Comparison of ENCODE assay signal across 32 cellular contexts in genomic region chr7:90984692-90985091, GRCh38.
"Had no signal": no experiment of that assay in that cellular context is flagged by ENCODE, and none has a peak within 500 bp of the region (broad histone marks: within the 10 kb centered on the region; RNA-seq: fewer than 3 reads in every experiment).

No MANE protein-coding gene starts in this region.

- H3K4me3 Mint-ChIP-seq: activated CD4-positive, alpha-beta memory T cell treated with anti-CD3 and anti-CD28 coated beads for 36 hours; activated CD4-positive, alpha-beta T cell treated with anti-CD3 and anti-CD28 coated beads for 36 hours; activated CD4-positive, alpha-beta T cell treated with anti-CD3 and anti-CD28 coated beads, Interleukin-2, amount 10 ng/mL, durations not matched to agents 24 days and 14 days; activated CD8-positive, alpha-beta memory T cell treated with anti-CD3 and anti-CD28 coated beads, Interleukin-2, amount 10 ng/mL, durations not matched to agents 7 days and 5 days; activated CD8-positive, alpha-beta T cell treated with anti-CD3 and anti-CD28 coated beads, Interleukin-2, amount 10 ng/mL, durations not matched to agents 7 days and 5 days; activated naive CD8-positive, alpha-beta T cell; activated T-helper 1 cell treated with anti-CD3 and anti-CD28 coated beads, Interleukin-12 subunit alpha, Interleukin-12 subunit beta, Interleukin-2, Interleukin-4 antibody, amounts not matched to agents 30 ng/mL and 10 ng/mL and 1 ng/mL, durations not matched to agents 14 hours and 24 hours and 36 hours; effector memory CD8-positive, alpha-beta T cell had no signal

- H3K9me3 ChIP-seq: body of pancreas, gastrocnemius medialis had no signal

- ATAC-seq: activated CD4-positive, alpha-beta T cell treated with anti-CD3 and anti-CD28 coated beads for 36 hours; activated CD8-positive, alpha-beta memory T cell treated with anti-CD3 and anti-CD28 coated beads, Interleukin-2, amount 10 ng/mL, durations not matched to agents 7 days and 5 days; activated CD8-positive, alpha-beta T cell treated with anti-CD3 and anti-CD28 coated beads, Interleukin-2, amount 10 ng/mL, durations not matched to agents 7 days and 5 days; body of pancreas; effector memory CD8-positive, alpha-beta T cell; foreskin keratinocyte; gastrocnemius medialis; heart left ventricle had no signal

- H3K36me3 ChIP-seq: esophagus muscularis mucosa, gastrocnemius medialis had no signal

- H3K36me3 Mint-ChIP-seq: activated CD4-positive, alpha-beta memory T cell treated with anti-CD3 and anti-CD28 coated beads for 36 hours; activated CD8-positive, alpha-beta memory T cell treated with anti-CD3 and anti-CD28 coated beads, Interleukin-2, amount 10 ng/mL, durations not matched to agents 7 days and 5 days; activated naive CD8-positive, alpha-beta T cell had no signal

- H3K4me1 ChIP-seq: esophagus muscularis mucosa, foreskin keratinocyte had no signal

- H3K27me3 ChIP-seq: body of pancreas, esophagus muscularis mucosa, foreskin keratinocyte, gastrocnemius medialis, heart left ventricle had no signal

- FAIRE-seq: colon had no signal

- H3K27me3 Mint-ChIP-seq: activated CD4-positive, alpha-beta memory T cell treated with anti-CD3 and anti-CD28 coated beads for 36 hours; activated CD4-positive, alpha-beta T cell treated with anti-CD3 and anti-CD28 coated beads for 36 hours; activated CD4-positive, alpha-beta T cell treated with anti-CD3 and anti-CD28 coated beads, Interleukin-2, amount 10 ng/mL, durations not matched to agents 24 days and 14 days; activated CD8-positive, alpha-beta memory T cell treated with anti-CD3 and anti-CD28 coated beads, Interleukin-2, amount 10 ng/mL, durations not matched to agents 7 days and 5 days; activated naive CD8-positive, alpha-beta T cell; effector memory CD8-positive, alpha-beta T cell had no signal

- H3K4me1 Mint-ChIP-seq: activated CD4-positive, alpha-beta T cell treated with anti-CD3 and anti-CD28 coated beads for 36 hours; activated CD4-positive, alpha-beta T cell treated with anti-CD3 and anti-CD28 coated beads, Interleukin-2, amount 10 ng/mL, durations not matched to agents 24 days and 14 days; activated CD8-positive, alpha-beta memory T cell treated with anti-CD3 and anti-CD28 coated beads, Interleukin-2, amount 10 ng/mL, durations not matched to agents 7 days and 5 days had no signal

- H3K27ac ChIP-seq: body of pancreas, esophagus muscularis mucosa, foreskin keratinocyte, gastrocnemius medialis, heart left ventricle had no signal

- H3K27ac Mint-ChIP-seq: activated CD4-positive, alpha-beta memory T cell treated with anti-CD3 and anti-CD28 coated beads for 36 hours; activated CD4-positive, alpha-beta T cell treated with anti-CD3 and anti-CD28 coated beads for 36 hours; activated CD4-positive, alpha-beta T cell treated with anti-CD3 and anti-CD28 coated beads, Interleukin-2, amount 10 ng/mL, durations not matched to agents 24 days and 14 days; activated CD8-positive, alpha-beta memory T cell treated with anti-CD3 and anti-CD28 coated beads, Interleukin-2, amount 10 ng/mL, durations not matched to agents 7 days and 5 days; activated CD8-positive, alpha-beta T cell treated with anti-CD3 and anti-CD28 coated beads, Interleukin-2, amount 10 ng/mL, durations not matched to agents 7 days and 5 days; activated naive CD8-positive, alpha-beta T cell; activated T-helper 1 cell treated with anti-CD3 and anti-CD28 coated beads, Interleukin-12 subunit alpha, Interleukin-12 subunit beta, Interleukin-2, Interleukin-4 antibody, amounts not matched to agents 30 ng/mL and 10 ng/mL and 1 ng/mL, durations not matched to agents 14 hours and 24 hours and 36 hours; activated T-helper 2 cell treated with anti-CD3 and anti-CD28 coated beads, Interferon-gamma antibody, Interleukin-2, Interleukin-4, amounts not matched to agents 10 μg/mL and 5 μg/mL and 100 μg/mL, durations not matched to agents 14 hours and 24 hours and 36 hours; effector memory CD8-positive, alpha-beta T cell had no signal

- H3K4me3 ChIP-seq: body of pancreas, esophagus muscularis mucosa, gastrocnemius medialis, heart left ventricle had no signal

- H3K9me3 Mint-ChIP-seq: activated T-helper 2 cell treated with anti-CD3 and anti-CD28 coated beads, Interferon-gamma antibody, Interleukin-2, Interleukin-4, amounts not matched to agents 10 μg/mL and 5 μg/mL and 100 μg/mL, durations not matched to agents 14 hours and 24 hours and 36 hours had no signal

- DNase-seq: activated CD4-positive, alpha-beta memory T cell treated with anti-CD3 and anti-CD28 coated beads for 36 hours; activated CD4-positive, alpha-beta T cell treated with anti-CD3 and anti-CD28 coated beads for 36 hours; activated CD4-positive, alpha-beta T cell treated with anti-CD3 and anti-CD28 coated beads, Interleukin-2, amount 10 ng/mL, durations not matched to agents 24 days and 14 days; activated CD4-positive, CD25-positive, alpha-beta regulatory T cell; activated CD4-positive, CD25-positive, alpha-beta regulatory T cell treated with anti-CD3 and anti-CD28 coated beads, Interleukin-2, amount 50 U/mL, for 72 hours; activated CD8-positive, alpha-beta memory T cell treated with anti-CD3 and anti-CD28 coated beads, Interleukin-2, amount 10 ng/mL, durations not matched to agents 7 days and 5 days; activated CD8-positive, alpha-beta memory T cell treated with anti-CD3 and anti-CD28 coated beads, Interleukin-2, amount 50 U/mL, for 4 hours; activated CD8-positive, alpha-beta T cell treated with anti-CD3 and anti-CD28 coated beads, Interleukin-2, amount 10 ng/mL, durations not matched to agents 7 days and 5 days; activated effector memory CD4-positive, alpha-beta T cell treated with anti-CD3 and anti-CD28 coated beads, Interleukin-2, amount 50 U/mL, for 16 hours; activated naive CD4-positive, alpha-beta T cell; activated naive CD4-positive, alpha-beta T cell treated with anti-CD3 and anti-CD28 coated beads, Interleukin-2, amount 50 U/mL, for 16 hours; activated T-cell treated with anti-CD3 and anti-CD28 coated beads, Interleukin-2, amount 50 U/mL, for 1 hour; activated T-cell treated with anti-CD3 and anti-CD28 coated beads, Interleukin-2, amount 50 U/mL, for 48 hours; amniotic stem cell; anterior cingulate cortex; body of pancreas; caudate nucleus; cortex of kidney; dermis blood vessel endothelial cell; effector CD4-positive, alpha-beta T cell; effector memory CD8-positive, alpha-beta T cell; erythroblast; foreskin keratinocyte; gastrocnemius medialis; glutamatergic neuron; heart left ventricle; T-helper 2 cell had no signal
